Comparison of ENCODE assay signal across 23 cellular contexts in genomic region chr3:141116791-141117190, GRCh38.
A peak's percentile ranks its signal among the peaks of the same experiment; 100 is the strongest.
DNase-seq lines count a peak whose midpoint lies in the region; ATAC-seq and TF ChIP-seq lines count a peak whose summit lies in the region.
"Had no signal": no experiment of that assay in that cellular context is flagged by ENCODE, and none has a peak within 500 bp of the region (broad histone marks: within the 10 kb centered on the region; RNA-seq: fewer than 3 reads in every experiment).

No MANE protein-coding gene starts in this region.

- TF ChIP-seq POLR2A in ovary (IDR thresholded peaks at IDR 0.05) (no peak), testis (IDR thresholded peaks at IDR 0.05) (no peak)

- ATAC-seq in left lung (peak; percentile 38), HG02970 (IDR thresholded peaks at IDR 0.05; ENCODE audit: low FRiP score, unreplicated experiment) (no peak)
- no peak for ATAC-seq in naive thymus-derived CD8-positive, alpha-beta T cell
- ATAC-seq: CD8-positive, alpha-beta T cell had no signal

- H3K4me1 Mint-ChIP-seq in naive thymus-derived CD8-positive, alpha-beta T cell = no peaks in the 10 kb centered on the region
- H3K4me1 Mint-ChIP-seq: B cell, IgD-negative memory B cell had no signal

- H3K27me3 ChIP-seq in left lung (no peaks in the 10 kb centered on the region), ovary (no peaks in the 10 kb centered on the region), testis (no peaks in the 10 kb centered on the region)

- peaks cover 0 to 6% (median 0%) of the 10 kb centered on the region in 3 donors for H3K36me3 Mint-ChIP-seq in naive thymus-derived CD8-positive, alpha-beta T cell
- H3K36me3 Mint-ChIP-seq: CD8-positive, alpha-beta T cell; IgD-negative memory B cell had no signal

- TF ChIP-seq EP300 in ovary (IDR thresholded peaks at IDR 0.05) = no peak

- H3K36me3 ChIP-seq in KOPT-K1 (ENCODE audit: insufficient read depth, low read length) = no peaks in the 10 kb centered on the region
- no peaks in the 10 kb centered on the region for H3K36me3 ChIP-seq in left lung
- no peaks in the 10 kb centered on the region for H3K36me3 ChIP-seq in ovary
- no peaks in the 10 kb centered on the region for H3K36me3 ChIP-seq in testis (ENCODE audit: low read depth, missing control alignments)

- no peak overlapping the region for H3K4me3 Mint-ChIP-seq in naive thymus-derived CD8-positive, alpha-beta T cell
- H3K4me3 Mint-ChIP-seq: B cell; CD8-positive, alpha-beta T cell; IgD-negative memory B cell had no signal

- H3K4me1 ChIP-seq in left lung (no peaks in the 10 kb centered on the region), ovary (ENCODE audit: insufficient read depth) (peaks cover 16% of the 10 kb centered on the region), testis (peaks cover 6% of the 10 kb centered on the region)
- H3K4me1 ChIP-seq: Caco-2 had no signal

- intact Hi-C loops in left lung (cut with DNase I) (no loop called here), ovary (cut with DNase I) (no loop called here), testis (cut with DNase I; ENCODE audit: low total_unique reads) (no loop called here)

- H3K4me3 ChIP-seq in left lung = no peak overlapping the region
- no peak overlapping the region for H3K4me3 ChIP-seq in ovary
- H3K4me3 ChIP-seq in testis = no peak overlapping the region

- H3K9me3 ChIP-seq in KOPT-K1 (ENCODE audit: insufficient read depth, low read length, poor library complexity, severe bottlenecking) = no peaks in the 10 kb centered on the region
- H3K9me3 ChIP-seq in left lung = no peaks in the 10 kb centered on the region
- no peaks in the 10 kb centered on the region for H3K9me3 ChIP-seq in ovary
- no peaks in the 10 kb centered on the region for H3K9me3 ChIP-seq in testis
- H3K9me3 ChIP-seq: Caco-2 had no signal

- WGBS in ovary, 3 donors = 92 to 97% (median 93%) methylated on average over 2 of the region's 2 CpGs
- 95 to 96% methylated on average over 2 of the region's 2 CpGs for WGBS in testis, 2 donors

- H3K27ac ChIP-seq in KOPT-K1 (ENCODE audit: low read depth, low read length, poor library complexity, severe bottlenecking) (peak overlapping the region; percentile 36), left lung (no peak overlapping the region), ovary (peak overlapping the region; percentile 4 to 78), testis (peak overlapping the region; percentile 63 to 71)
- H3K27ac ChIP-seq: C4-2B, KMS-11 had no signal

- H3K9me3 Mint-ChIP-seq in naive thymus-derived CD8-positive, alpha-beta T cell = peaks cover 0 to 8% (median 0%) of the 10 kb centered on the region in 9 donors
- H3K9me3 Mint-ChIP-seq: CD8-positive, alpha-beta T cell had no signal

- POLR2A ChIA-PET in naive thymus-derived CD8-positive, alpha-beta T cell (lab: Charles Lee) = no interaction called here

- DNase-seq in left lung = no peak
- no peak for DNase-seq in ovary
- DNase-seq in testis = no peak
- no peak for DNase-seq in DMS53 (lab: John Stamatoyannopoulos, UW)
- DNase-seq in naive thymus-derived CD8-positive, alpha-beta T cell = no peak
- no peak for DNase-seq in GM10266 (ENCODE audit: extremely low spot score)
- DNase-seq: Caco-2; CD8-positive, alpha-beta T cell; HCEC 1CT; NCI-H1092; NCI-H1417 treated with DMSO at 0.1 percent for 48 hours; NCI-H1694 treated with DMSO at 0.1 percent for 48 hours; NCI-H2081; NCI-H226; NCI-H510A; NCI-H69; SHP77 had no signal

- no peak for TF ChIP-seq CTCF in left lung (IDR thresholded peaks at IDR 0.05)
- no peak for TF ChIP-seq CTCF in ovary (IDR thresholded peaks at IDR 0.05)
- TF ChIP-seq CTCF in testis (IDR thresholded peaks at IDR 0.05) = no peak
- TF ChIP-seq CTCF in GM10266 (IDR thresholded peaks at IDR 0.05; ENCODE audit: control insufficient read depth, insufficient read depth, low read depth, missing control alignments) = no peak

- no peak overlapping the region for H3K27ac Mint-ChIP-seq in naive thymus-derived CD8-positive, alpha-beta T cell
- H3K27ac Mint-ChIP-seq: B cell; CD8-positive, alpha-beta T cell; IgD-negative memory B cell had no signal

- peaks cover 0 to 12% (median 2%) of the 10 kb centered on the region in 5 donors for H3K27me3 Mint-ChIP-seq in naive thymus-derived CD8-positive, alpha-beta T cell

Comparison
In these comparisons a context has a peak if more than half of its experiments do, and no peak if none do; other contexts are left out.
1. H3K27ac ChIP-seq: peak in KOPT-K1 (single experiment), ovary (2 of 2) and testis (2 of 2); none in left lung (0 of 2).